1 cellular context compared by ENCODE assay signal in genomic region chr9:37382161-37382981, GRCh38.
TF ChIP-seq lines count a peak whose summit lies in the region.

No MANE protein-coding gene starts in this region.

TF ChIP-seq in GM12878, 131 proteins besides CTCF, POLR2A, EP300 and RAD21 (continued from another document and continues in another):
- TF ChIP-seq IRF3 (IDR thresholded peaks at IDR 0.05) (no peak), MEF2B (IDR thresholded peaks at IDR 0.05; ENCODE audit: partially characterized antibody, poor library complexity, severe bottlenecking) (peak; percentile 84), NKRF (conservative IDR thresholded peaks at IDR 0.05) (no peak), MLLT1 (IDR thresholded peaks at IDR 0.05) (peak; percentile 68; the same call in 1 of the 2 replicates), TARDBP (IDR thresholded peaks at IDR 0.05; ENCODE audit: borderline replicate concordance) (no peak), TAF1 (IDR thresholded peaks at IDR 0.05; ENCODE audit: borderline replicate concordance, low read depth, low read length) (peak; percentile 22; the same call in 1 of the 2 replicates), NBN (IDR thresholded peaks at IDR 0.05) (peak; percentile 66; the same call in 1 of the 2 replicates), HDGF (IDR thresholded peaks at IDR 0.05) (peak; percentile 17; the same call in 1 of the 2 replicates), FOXK2 (IDR thresholded peaks at IDR 0.05) (no peak), CUX1 (IDR thresholded peaks at IDR 0.05; ENCODE audit: insufficient replicate concordance, low read depth, low read length) (peak; percentile 30), SIN3A (IDR thresholded peaks at IDR 0.05; ENCODE audit: low read depth, low read length) (no peak), HCFC1 (IDR thresholded peaks at IDR 0.05; ENCODE audit: low read length) (no peak), PRDM15 (CRISPR knock-in tag; IDR thresholded peaks at IDR 0.05) (no peak), ETV6 (conservative IDR thresholded peaks at IDR 0.05 in 1 of 2, IDR thresholded peaks at IDR 0.05 in 1 of 2; ENCODE audit: borderline replicate concordance in 1 of 2, low read depth in 1 of 2) (0 out of 4 replicates have a peak, but pooled peaks of 1 of the 2 experiments have one; percentile 18), POU2F2 (IDR thresholded peaks at IDR 0.05; ENCODE audit: borderline replicate concordance, low read depth, low read length) (peak; percentile 26; the same call in 1 of the 3 replicates), ELK1 (IDR thresholded peaks at IDR 0.05; ENCODE audit: low read depth, low read length) (no peak), ZBTB4 (CRISPR knock-in tag; IDR thresholded peaks at IDR 0.05) (no peak), ZZZ3 (IDR thresholded peaks at IDR 0.05; ENCODE audit: control insufficient read depth, insufficient read length, low read depth) (no peak), GABPA (IDR thresholded peaks at IDR 0.05; ENCODE audit: low read depth) (no peak), ZBED1 (IDR thresholded peaks at IDR 0.05; ENCODE audit: borderline replicate concordance) (0 out of 2 replicates have a peak, but pooled peaks have one; percentile 29), ATF3 (IDR thresholded peaks at IDR 0.05; ENCODE audit: borderline replicate concordance, extremely low read depth, low read depth, low read length) (no peak), BCL3 (IDR thresholded peaks at IDR 0.05; ENCODE audit: borderline replicate concordance, insufficient read depth, low read depth, low read length, poor library complexity, severe bottlenecking) (no peak), BACH1 (IDR thresholded peaks at IDR 0.05; ENCODE audit: borderline replicate concordance) (no peak; the same call in 1 of the 2 replicates), MTA3 (IDR thresholded peaks at IDR 0.05; ENCODE audit: borderline replicate concordance, low read length) (no peak), JUND (IDR thresholded peaks at IDR 0.05; ENCODE audit: low read depth, low read length) (no peak), NFIC (IDR thresholded peaks at IDR 0.05; ENCODE audit: low read depth, low read length) (no peak), KLF5 (IDR thresholded peaks at IDR 0.05; ENCODE audit: partially characterized antibody) (no peak), CHD4 (IDR thresholded peaks at IDR 0.05) (0 out of 2 replicates have a peak, but pooled peaks have one; percentile 5), YBX1 (IDR thresholded peaks at IDR 0.05) (no peak), SREBF1 (IDR thresholded peaks at IDR 0.05; ENCODE audit: low read length) (no peak), HSF1 (IDR thresholded peaks at IDR 0.05; ENCODE audit: low read depth, low read length) (no peak), FOXM1 (IDR thresholded peaks at IDR 0.05; ENCODE audit: low read depth, low read length) (no peak), PAX8 (IDR thresholded peaks at IDR 0.05) (no peak), SMC3 (IDR thresholded peaks at IDR 0.05; ENCODE audit: borderline replicate concordance, low read length) (no peak), TCF3 (IDR thresholded peaks at IDR 0.05; ENCODE audit: borderline replicate concordance, insufficient read depth, low read depth, low read length) (no peak), ASH2L (IDR thresholded peaks at IDR 0.05; ENCODE audit: borderline replicate concordance, low read depth) (no peak), SP1 (IDR thresholded peaks at IDR 0.05; ENCODE audit: low read depth, low read length) (peak; percentile 25)
